Comparison of ENCODE assay signal across 20 cellular contexts in genomic region chr11:98566978-98567377, GRCh38.
DNase-seq lines count a peak whose midpoint lies in the region; ATAC-seq, FAIRE-seq and TF ChIP-seq lines count a peak whose summit lies in the region.
"Had no signal": no experiment of that assay in that cellular context is flagged by ENCODE, and none has a peak within 500 bp of the region (broad histone marks: within the 10 kb centered on the region; RNA-seq: fewer than 3 reads in every experiment).

No MANE protein-coding gene starts in this region.

- H3F3A ChIP-seq in GM23338 (replicated peaks; ENCODE audit: low read depth) (no peaks in the 10 kb centered on the region), PC-3 (ENCODE audit: low read length, unreplicated experiment) (no peaks in the 10 kb centered on the region)

- no peak for TF ChIP-seq RAD21 in H1 (IDR thresholded peaks at IDR 0.05 in 1 of 2, conservative IDR thresholded peaks at IDR 0.05 in 1 of 2; ENCODE audit: low read depth in 2 of 2, low read length in 2 of 2)

- no peak overlapping the region for H3K56ac ChIP-seq in H1 (replicated peaks; ENCODE audit: insufficient read length, low read depth, low read length)

- CTCF ChIA-PET in PC-3 (lab: Charles Lee), result no interaction called here
- CTCF ChIA-PET in H1 (lab: Charles Lee; ENCODE audit: partially characterized antibody), result no interaction called here

- H3K9ac ChIP-seq in PC-3 (ENCODE audit: low read length) (no peak overlapping the region), H1 (replicated peaks in 1 of 4; ENCODE audit: extremely low read depth in 1 of 4, low read depth in 3 of 4, low read length in 3 of 4) (no peak overlapping the region)

- no peaks in the 10 kb centered on the region for H3K4me1 ChIP-seq in GM23338 (ENCODE audit: insufficient read depth)
- H3K4me1 ChIP-seq in PC-3 (ENCODE audit: insufficient read depth, low read length), result no peaks in the 10 kb centered on the region
- H3K4me1 ChIP-seq in H1 (replicated peaks in 1 of 4; ENCODE audit: control insufficient read depth in 3 of 4, insufficient read depth in 4 of 4, low read length in 3 of 4), result no peaks in the 10 kb centered on the region
- no peaks in the 10 kb centered on the region for H3K4me1 ChIP-seq in upper lobe of right lung
- H3K4me1 ChIP-seq: Caco-2 had no signal

- H3K36me3 Mint-ChIP-seq in GM23338 (ENCODE audit: low read depth), result no peaks in the 10 kb centered on the region
- H3K36me3 Mint-ChIP-seq: CD8-positive, alpha-beta T cell had no signal

- H3K4me3 ChIP-seq in GM23338, result no peak overlapping the region
- no peak overlapping the region for H3K4me3 ChIP-seq in PC-3 (ENCODE audit: low read length)
- H3K4me3 ChIP-seq in H1 (ENCODE audit: extremely low read depth in 1 of 4, insufficient read depth in 2 of 4, low read depth in 3 of 4, low read length in 4 of 4), result no peak overlapping the region
- no peak overlapping the region for H3K4me3 ChIP-seq in upper lobe of right lung

- H3K27me3 ChIP-seq in GM23338 (ENCODE audit: insufficient read depth) (no peaks in the 10 kb centered on the region), PC-3 (ENCODE audit: low read length) (peaks cover 13% of the 10 kb centered on the region; the same call in 1 of the 2 replicates), H1 (replicated peaks in 1 of 4; ENCODE audit: control insufficient read depth in 3 of 4, extremely low read depth in 1 of 4, insufficient read depth in 3 of 4, low read length in 3 of 4) (no peaks in the 10 kb centered on the region), upper lobe of right lung (no peaks in the 10 kb centered on the region)

- H2BK120ac ChIP-seq in H1 (replicated peaks; ENCODE audit: low read depth, low read length), result no peak overlapping the region

- H3K4me3 Mint-ChIP-seq in GM23338, result no peak overlapping the region
- H3K4me3 Mint-ChIP-seq: CD8-positive, alpha-beta T cell had no signal

- 96% methylated on average over 25 of the region's 25 CpGs; no CpG with 5 or more reads in 1 of the 2 experiments for WGBS in H1 (ENCODE audit: extremely low coverage in 1 of 2, insufficient coverage in 1 of 2, insufficient read length in 1 of 2, insufficient replicate concordance in 2 of 2, low coverage in 1 of 2, low lambda C conversion rate in 2 of 2, missing lambda C conversion rate in 1 of 2), 2 experiments

- H3K27ac Mint-ChIP-seq in GM23338, result no peak overlapping the region
- H3K27ac Mint-ChIP-seq: CD8-positive, alpha-beta T cell had no signal

- H3K4ac ChIP-seq in H1 (replicated peaks; ENCODE audit: insufficient read length, low read depth, low read length), result no peak overlapping the region

- H4K91ac ChIP-seq in H1 (replicated peaks; ENCODE audit: insufficient read length, low read length), result no peak overlapping the region

- no peak overlapping the region for H2BK20ac ChIP-seq in H1 (ENCODE audit: low read length)

- H3K14ac ChIP-seq in H1 (ENCODE audit: insufficient read length), result no peak overlapping the region

- H3K18ac ChIP-seq in H1 (ENCODE audit: extremely low read depth, low read length), result no peak overlapping the region

- H2BK12ac ChIP-seq in H1 (ENCODE audit: low read depth, low read length), result no peak overlapping the region

- no peak overlapping the region for H2BK5ac ChIP-seq in H1 (ENCODE audit: low read depth, low read length)

- peak overlapping the region; percentile 61; the same call in 1 of the 2 replicates for H2AFZ ChIP-seq in GM23338
- H2AFZ ChIP-seq in PC-3 (ENCODE audit: low read length), result peak overlapping the region; percentile 16; the same call in 1 of the 2 replicates
- H2AFZ ChIP-seq in H1 (ENCODE audit: low read length), result no peak overlapping the region

- no peak overlapping the region for H3K4me2 ChIP-seq in GM23338
- no peak overlapping the region for H3K4me2 ChIP-seq in PC-3 (ENCODE audit: low read length)
- no peak overlapping the region for H3K4me2 ChIP-seq in H1 (ENCODE audit: insufficient read depth in 1 of 2, low read depth in 2 of 2, low read length in 2 of 2)

- no peak for FAIRE-seq in H1 (lab: Jason Lieb, UNC)
- FAIRE-seq: D721Med, GM12891, GM18507 had no signal

- no peak for TF ChIP-seq POLR2A in H1 (IDR thresholded peaks at IDR 0.05; ENCODE audit: control extremely low read depth in 1 of 2, low read depth in 2 of 2, low read length in 2 of 2)

- DNase-seq in GM23338 (ENCODE audit: low spot score), result no peak
- DNase-seq in PC-3, result no peak
- DNase-seq in H1 (ENCODE audit: low read depth in 1 of 2, low spot score in 2 of 2), result no peak
- no peak for DNase-seq in upper lobe of right lung
- no peak for DNase-seq in activated CD4-positive, alpha-beta T cell treated with anti-CD3 and anti-CD28 coated beads, Interleukin-2, amount 50 U/mL, for 1 hour
- DNase-seq in GM03348 (ENCODE audit: low spot score), result no peak
- DNase-seq in NCI-H1417 treated with DMSO at 0.1 percent for 48 hours (lab: John Stamatoyannopoulos, UW), result no peak
- DNase-seq: C1 segment of cervical spinal cord; Caco-2; CD8-positive, alpha-beta T cell; DMS 273 treated with DMSO at 0.1 percent for 48 hours; DMS79; EL; GDM1; GOT3; H7; HCEC 1CT had no signal

- BruUV-seq in PC-3 (replicated peaks; lab: Mats Ljungman, UMichigan), result no TSS peak

- H4K5ac ChIP-seq in H1 (ENCODE audit: insufficient read length, low read depth, low read length), result no peak overlapping the region

- no peak overlapping the region for H2BK15ac ChIP-seq in H1 (ENCODE audit: low read length)

- H3K27ac ChIP-seq in GM23338 (ENCODE audit: low read depth), result no peak overlapping the region
- no peak overlapping the region for H3K27ac ChIP-seq in PC-3 (ENCODE audit: low read length)
- no peak overlapping the region for H3K27ac ChIP-seq in H1 (ENCODE audit: low read depth, low read length)
- H3K27ac ChIP-seq in upper lobe of right lung, result no peak overlapping the region

- no peak for ATAC-seq in GM23338
- ATAC-seq in PC-3, result no peak
- ATAC-seq in upper lobe of right lung, result peak; percentile 19
- ATAC-seq: CD8-positive, alpha-beta T cell had no signal

- H3K9me3 ChIP-seq in PC-3 (ENCODE audit: low read length), result 0 out of 2 replicates have a peak, but pooled peaks cover 3% of the 10 kb centered on the region
- H3K9me3 ChIP-seq in H1 (ENCODE audit: insufficient read depth in 2 of 2, low read depth in 1 of 2, low read length in 1 of 2), result no peaks in the 10 kb centered on the region; a peak in 1 of 4 replicates
- H3K9me3 ChIP-seq in upper lobe of right lung, result no peaks in the 10 kb centered on the region
- H3K9me3 ChIP-seq: Caco-2 had no signal

- TF ChIP-seq EP300 in H1 (IDR thresholded peaks at IDR 0.05; ENCODE audit: borderline replicate concordance in 1 of 2, low read depth in 2 of 2, low read length in 2 of 2), result no peak

- no peaks in the 10 kb centered on the region for H3K36me3 ChIP-seq in GM23338 (ENCODE audit: insufficient read depth)
- no peaks in the 10 kb centered on the region for H3K36me3 ChIP-seq in PC-3 (ENCODE audit: low read depth, low read length)
- H3K36me3 ChIP-seq in H1 (ENCODE audit: control insufficient read depth in 2 of 4, insufficient read depth in 4 of 4, low read length in 3 of 4), result no peaks in the 10 kb centered on the region
- H3K36me3 ChIP-seq in upper lobe of right lung, result no peaks in the 10 kb centered on the region

- TF ChIP-seq CTCF in GM23338 (conservative IDR thresholded peaks at IDR 0.05; ENCODE audit: low read depth in 2 of 2) (no peak), PC-3 (conservative IDR thresholded peaks at IDR 0.05; ENCODE audit: low read depth, low read length) (no peak), H1 (IDR thresholded peaks at IDR 0.05; ENCODE audit: control extremely low read depth in 1 of 3, insufficient read depth in 1 of 3, low read depth in 1 of 3, low read length in 3 of 3) (no peak), upper lobe of right lung (IDR thresholded peaks at IDR 0.05) (no peak)

- H4K20me1 ChIP-seq in GM23338 (replicated peaks; ENCODE audit: insufficient read depth) (no peaks in the 10 kb centered on the region), PC-3 (ENCODE audit: low read length) (no peaks in the 10 kb centered on the region), H1 (replicated peaks in 1 of 2; ENCODE audit: control insufficient read depth in 1 of 2, insufficient read depth in 2 of 2, low read length in 2 of 2) (no peaks in the 10 kb centered on the region)

- H3K4me1 Mint-ChIP-seq in GM23338, result no peaks in the 10 kb centered on the region

- H3K79me1 ChIP-seq in H1 (ENCODE audit: low read depth, low read length), result no peaks in the 10 kb centered on the region

- no peak overlapping the region for H3K23ac ChIP-seq in H1 (ENCODE audit: insufficient read length)

- intact Hi-C loops in PC-3 (cut with micrococcal nuclease), result no loop called here
- intact Hi-C loops in upper lobe of right lung (cut with DNase I), result no loop called here

- H3K9me3 Mint-ChIP-seq in GM23338, result no peaks in the 10 kb centered on the region

- 0 out of 2 replicates have a peak overlapping the region, but pooled peaks have one; percentile 2 for H4K8ac ChIP-seq in H1 (ENCODE audit: extremely low read depth, insufficient read depth, low read length)

- POLR2A ChIA-PET in PC-3 (lab: Charles Lee; ENCODE audit: unreplicated experiment) (no interaction called here), H1 (lab: Charles Lee; ENCODE audit: partially characterized antibody) (no interaction called here)

- H3K27me3 Mint-ChIP-seq in GM23338 (ENCODE audit: insufficient read depth, low read depth, poor library complexity), result no peaks in the 10 kb centered on the region

- no peaks in the 10 kb centered on the region for H3K23me2 ChIP-seq in H1 (ENCODE audit: low read depth, low read length)

- no peak overlapping the region for H2AK5ac ChIP-seq in H1 (ENCODE audit: low read depth, low read length)

- H3K9me2 ChIP-seq in GM23338 (ENCODE audit: insufficient read depth) (peaks cover 6% of the 10 kb centered on the region), PC-3 (replicated peaks; ENCODE audit: low read length) (no peaks in the 10 kb centered on the region)

- H3K79me2 ChIP-seq in GM23338 (replicated peaks; ENCODE audit: insufficient read depth) (no peaks in the 10 kb centered on the region), PC-3 (ENCODE audit: low read length) (no peaks in the 10 kb centered on the region), H1 (ENCODE audit: control insufficient read depth in 1 of 2, insufficient read depth in 2 of 2, low read length in 2 of 2) (no peaks in the 10 kb centered on the region)

TF ChIP-seq in GM23338, 12 proteins besides CTCF, POLR2A, EP300 and RAD21 (continues in another document):
- no peak for TF ChIP-seq EZH2 (IDR thresholded peaks at IDR 0.05; ENCODE audit: low read depth, unreplicated experiment)
- TF ChIP-seq NANOG (IDR thresholded peaks at IDR 0.05; ENCODE audit: borderline replicate concordance), result no peak
- TF ChIP-seq CREB1 (CRISPR knock-in tag; IDR thresholded peaks at IDR 0.05; ENCODE audit: low read depth), result no peak

TF ChIP-seq in H1, 55 proteins besides CTCF, POLR2A, EP300 and RAD21 (continues in another document):
- TF ChIP-seq RBBP5 (IDR thresholded peaks at IDR 0.05; ENCODE audit: borderline replicate concordance, low read depth, low read length) (no peak), BCL11A (IDR thresholded peaks at IDR 0.05; ENCODE audit: low read depth in 2 of 2, low read length in 2 of 2) (no peak), CHD1 (IDR thresholded peaks at IDR 0.05; ENCODE audit: low read depth, low read length) (no peak), BACH1 (IDR thresholded peaks at IDR 0.05; ENCODE audit: low read length) (no peak), MAX (IDR thresholded peaks at IDR 0.05) (no peak)
